ENCODE assay signal across 34 cellular contexts in the genomic region with DNA sequence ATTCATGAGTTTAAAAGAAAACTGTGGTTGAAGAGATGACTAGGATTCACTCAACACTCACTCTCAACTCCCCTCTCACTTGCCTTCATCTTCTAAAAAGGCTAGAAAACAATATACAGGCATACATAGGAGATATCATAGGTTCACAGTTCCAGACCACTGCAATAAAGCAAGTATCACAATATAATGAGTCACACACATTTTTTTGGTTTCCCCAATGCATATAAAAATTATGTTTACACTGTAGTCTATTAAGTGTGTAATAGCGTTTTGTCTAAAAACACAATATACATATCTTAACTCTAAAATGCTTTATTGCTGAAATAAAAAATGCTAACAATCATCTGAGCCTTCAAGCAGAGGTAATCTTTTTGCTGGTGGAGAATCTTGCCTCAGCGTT.
"Had no signal": no experiment of that assay in that cellular context is flagged by ENCODE, and none has a peak within 500 bp of the region (broad histone marks: within the 10 kb centered on the region; RNA-seq: fewer than 3 reads in every experiment).

No MANE protein-coding gene starts in this region.

- H3K36me3 ChIP-seq: MG63 had no signal

- H3K27me3 ChIP-seq: MG63 had no signal

- DNase-seq: Karpas-422, Kasumi-1, MG63, MM.1S, MV-4-11, NCI-H1048, NCI-H1092, NCI-H1092 treated with DMSO at 0.1 percent for 48 hours, NCI-H1105, NCI-H1105 treated with DMSO at 0.1 percent for 48 hours, NCI-H1417, NCI-H1417 treated with DMSO at 0.1 percent for 48 hours, NCI-H1436, NCI-H1436 treated with DMSO at 0.1 percent for 48 hours, NCI-H146, NCI-H1694, NCI-H1694 treated with DMSO at 0.1 percent for 48 hours, NCI-H187, NCI-H187 treated with DMSO at 0.1 percent for 48 hours, NCI-H1930, NCI-H2029, NCI-H2029 treated with DMSO at 0.1 percent for 48 hours, NCI-H2081, NCI-H2081 treated with DMSO at 0.1 percent for 48 hours, NCI-H2107, NCI-H2171, NCI-H2171 treated with DMSO at 0.1 percent for 48 hours, NCI-H2227 treated with DMSO at 0.1 percent for 48 hours, NCI-H226, NCI-H345, NCI-H446, NCI-H446 treated with DMSO at 0.1 percent for 48 hours, NCI-H510A, NCI-H510A treated with DMSO at 0.1 percent for 48 hours had no signal

- H3K9me3 ChIP-seq: MG63 had no signal

- H3K4me3 ChIP-seq: MG63 had no signal
